In the genomic region with DNA sequence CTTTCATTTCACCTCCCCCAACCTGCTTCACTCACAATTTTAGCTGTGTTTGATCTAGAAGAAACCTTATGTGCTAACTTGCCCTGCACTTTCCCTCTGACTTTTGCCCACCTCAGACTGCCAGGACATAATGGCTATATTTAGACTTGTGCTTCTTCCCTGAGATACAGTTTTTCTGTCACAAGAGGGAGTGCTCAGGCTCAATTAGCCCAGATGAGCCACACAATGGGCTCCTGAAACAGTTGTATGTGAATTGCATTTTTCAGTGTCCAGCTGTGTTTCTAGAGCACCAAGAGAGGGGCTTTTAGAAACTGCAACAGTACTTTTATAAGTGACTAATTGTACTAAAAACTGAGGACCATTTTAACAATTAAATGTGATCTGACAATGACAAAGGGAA, we compare ENCODE assay signal across 14 cellular contexts.
DNase-seq lines count a peak whose midpoint lies in the region; ATAC-seq, FAIRE-seq and TF ChIP-seq lines count a peak whose summit lies in the region.
"Had no signal": no experiment of that assay in that cellular context is flagged by ENCODE, and none has a peak within 500 bp of the region (broad histone marks: within the 10 kb centered on the region; RNA-seq: fewer than 3 reads in every experiment).

No MANE protein-coding gene starts in this region.

- no peaks in the 10 kb centered on the region for H3K4me1 ChIP-seq in left lung
- H3K4me1 ChIP-seq: foreskin keratinocyte had no signal

- H3K36me3 ChIP-seq in left lung, result no peaks in the 10 kb centered on the region
- H3K36me3 ChIP-seq: thoracic aorta had no signal

- TF ChIP-seq CTCF in D721Med (IDR thresholded peaks at IDR 0.05; ENCODE audit: insufficient read depth, missing control alignments), result peak; percentile 44
- TF ChIP-seq CTCF in left lung (IDR thresholded peaks at IDR 0.05), result no peak

- DNase-seq in D721Med (ENCODE audit: insufficient read length, low spot score) (no peak), HT-29 (ENCODE audit: low spot score) (peak; percentile 3), SW480 (ENCODE audit: low spot score) (peak; percentile 11), left lung (no peak), ecto neural progenitor cell (ENCODE audit: low spot score) (no peak), GDM1 (lab: John Stamatoyannopoulos, UW) (no peak)
- DNase-seq in activated T-cell treated with anti-CD3 and anti-CD28 coated beads, Interleukin-2, amount 50 U/mL, for 1 hour, result no peak
- DNase-seq: activated T-cell treated with anti-CD3 and anti-CD28 coated beads, Interleukin-2, amount 50 U/mL, for 24 hours; CD4-positive, alpha-beta memory T cell; central memory CD4-positive, alpha-beta T cell; foreskin keratinocyte; stimulated activated CD4-positive, alpha-beta T cell treated with anti-CD3 and anti-CD28 coated beads, Interleukin-2, amount 100 ng/mL, for 24 hours had no signal

- no peak overlapping the region for H3K27ac ChIP-seq in left lung
- H3K27ac ChIP-seq: foreskin keratinocyte, thoracic aorta had no signal

- H3K4me3 ChIP-seq in left lung, result no peak overlapping the region
- H3K4me3 ChIP-seq: thoracic aorta had no signal

- H3K9me3 ChIP-seq in left lung, result no peaks in the 10 kb centered on the region
- H3K9me3 ChIP-seq: thoracic aorta had no signal

- intact Hi-C loops in left lung (cut with DNase I), result no loop called here

- no peaks in the 10 kb centered on the region for H3K27me3 ChIP-seq in left lung
- H3K27me3 ChIP-seq: foreskin keratinocyte had no signal

- no peak for FAIRE-seq in D721Med (lab: Jason Lieb, UNC)

- ATAC-seq in left lung (peak; percentile 18), HG02970 (IDR thresholded peaks at IDR 0.05; ENCODE audit: low FRiP score, unreplicated experiment) (no peak)
- ATAC-seq: foreskin keratinocyte had no signal

Comparison
In these comparisons a context has a peak if more than half of its experiments do, and no peak if none do; other contexts are left out.
1. DNase-seq: peak in HT-29 (single experiment) and SW480 (single experiment); none in D721Med (single experiment), left lung (0 of 2), activated T-cell treated with anti-CD3 and anti-CD28 coated beads, Interleukin-2, amount 50 U/mL, for 1 hour (single experiment), ecto neural progenitor cell (single experiment) and GDM1 (single experiment).